Comparison of ENCODE assay signal across 8 cellular contexts in the genomic region with DNA sequence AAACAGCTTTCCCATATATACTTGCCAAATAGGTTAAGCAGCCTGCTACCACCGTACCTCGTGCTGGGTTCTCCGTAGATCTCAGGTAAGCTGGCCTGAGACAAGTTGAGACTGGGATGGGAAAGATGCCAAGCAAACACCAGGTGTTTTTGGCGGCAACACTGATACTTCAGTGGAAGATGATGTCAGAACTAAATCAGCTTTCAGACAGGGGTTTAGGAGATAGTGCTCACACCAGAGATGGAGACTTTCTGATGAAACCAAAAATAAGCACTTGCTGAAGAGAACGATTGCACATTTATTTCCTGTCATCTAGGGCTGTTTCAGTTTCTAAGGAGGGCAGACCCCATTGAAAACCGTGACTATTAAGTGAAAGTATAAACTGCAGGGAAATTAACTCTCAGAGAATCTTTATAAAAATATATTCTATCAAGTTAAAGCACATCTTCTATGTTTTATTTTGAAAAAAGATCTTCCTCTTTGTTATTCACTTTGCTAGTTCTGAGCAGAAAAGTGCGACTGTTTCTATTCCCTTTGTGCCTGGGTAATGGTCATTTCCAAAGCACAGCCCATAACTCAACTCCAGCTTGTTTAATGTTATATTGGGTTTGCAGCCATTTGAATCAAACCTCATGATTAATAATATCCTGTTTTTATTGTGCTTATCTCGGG.
DNase-seq lines count a peak whose midpoint lies in the region; ATAC-seq and TF ChIP-seq lines count a peak whose summit lies in the region.

No MANE protein-coding gene starts in this region.

- H3K4me1 Mint-ChIP-seq in central memory CD8-positive, alpha-beta T cell = no peaks in the 10 kb centered on the region
- H3K4me1 Mint-ChIP-seq in nephron progenitor cell = no peaks in the 10 kb centered on the region

- TF ChIP-seq CTCF in nephron progenitor cell (IDR thresholded peaks at IDR 0.05) = no peak

- no peaks in the 10 kb centered on the region for H3K27me3 Mint-ChIP-seq in central memory CD8-positive, alpha-beta T cell
- H3K27me3 Mint-ChIP-seq in nephron progenitor cell (ENCODE audit: low read depth, poor library complexity) = no peaks in the 10 kb centered on the region

- H3K9me3 Mint-ChIP-seq in central memory CD8-positive, alpha-beta T cell = no peaks in the 10 kb centered on the region
- H3K9me3 Mint-ChIP-seq in nephron progenitor cell = no peaks in the 10 kb centered on the region

- H3K4me3 Mint-ChIP-seq in central memory CD8-positive, alpha-beta T cell = no peak overlapping the region
- no peak overlapping the region for H3K4me3 Mint-ChIP-seq in nephron progenitor cell

- no peaks in the 10 kb centered on the region for H3K36me3 Mint-ChIP-seq in central memory CD8-positive, alpha-beta T cell (ENCODE audit: insufficient read depth)
- H3K36me3 Mint-ChIP-seq in nephron progenitor cell (ENCODE audit: low read depth) = no peaks in the 10 kb centered on the region

- ATAC-seq in HG02623 (IDR thresholded peaks at IDR 0.05; ENCODE audit: unreplicated experiment) = peak; percentile 100
- ATAC-seq in central memory CD8-positive, alpha-beta T cell (replicated peaks; ENCODE audit: extremely low read depth, poor library complexity, severe bottlenecking) = peak; percentile 36

- DNase-seq in NOMO-1 treated with DMSO at 0.1 percent for 48 hours (lab: John Stamatoyannopoulos, UW; ENCODE audit: unreplicated experiment) (peak; percentile 6), NOMO-1 (lab: John Stamatoyannopoulos, UW; ENCODE audit: unreplicated experiment in 2 of 2) (no peak), NCI-H146 (lab: John Stamatoyannopoulos, UW) (peak; percentile 88), cerebellum (ENCODE audit: low spot score) (no peak), activated gamma-delta T cell treated with Interleukin-2 at 50 U/mL for 16 hours (no peak), nephron progenitor cell (no peak)
- no peak for DNase-seq in central memory CD8-positive, alpha-beta T cell (ENCODE audit: low spot score in 2 of 2)

- no peak overlapping the region for H3K27ac Mint-ChIP-seq in central memory CD8-positive, alpha-beta T cell (ENCODE audit: low read depth)
- H3K27ac Mint-ChIP-seq in nephron progenitor cell = no peak overlapping the region

Comparison
In these comparisons a context has a peak if more than half of its experiments do, and no peak if none do; other contexts are left out.
1. DNase-seq: peak in NOMO-1 treated with DMSO at 0.1 percent for 48 hours (single experiment) and NCI-H146 (single experiment); none in NOMO-1 (0 of 2), central memory CD8-positive, alpha-beta T cell (0 of 2), cerebellum (single experiment), activated gamma-delta T cell treated with Interleukin-2 at 50 U/mL for 16 hours (single experiment) and nephron progenitor cell (single experiment).